In genomic region chr18:74944676-74945075, GRCh38 we compare ENCODE assay signal across 30 cellular contexts.
A peak's percentile ranks its signal among the peaks of the same experiment; 100 is the strongest.
DNase-seq lines count a peak whose midpoint lies in the region; ATAC-seq, FAIRE-seq and TF ChIP-seq lines count a peak whose summit lies in the region.
"Had no signal": no experiment of that assay in that cellular context is flagged by ENCODE, and none has a peak within 500 bp of the region (broad histone marks: within the 10 kb centered on the region; RNA-seq: fewer than 3 reads in every experiment).

No MANE protein-coding gene starts in this region.

- BruUV-seq in Panc1 (replicated peaks; lab: Mats Ljungman, UMichigan) (no TSS peak), Caco-2 (replicated peaks; lab: Mats Ljungman, UMichigan) (no TSS peak)

- no peak overlapping the region for H3K9ac ChIP-seq in kidney (ENCODE audit: low read length in 2 of 2)
- H3K9ac ChIP-seq: BLaER1 treated with 17β-estradiol and CSF1 and Interleukin-3, amounts not matched to agents 10 nM and 100 nM had no signal

- 63 to 79% methylated on average over 5 of the region's 5 CpGs for WGBS in body of pancreas, 2 donors

- in situ Hi-C loops in Panc1 (cut with HindIII; ENCODE audit: low pct_unique_long_range_greater_than_20kb, low sequenced_read_pairs) = no loop called here

- FAIRE-seq in kidney (lab: Jason Lieb, UNC) = no peak
- FAIRE-seq: GM12891, H1, islet of Langerhans had no signal

- CTCF ChIA-PET in Panc1 (lab: Charles Lee) (interaction anchor here (0.6 kb wide), 1 partner anchor 31 kb away, joined by 3 read pairs; no protein-coding TSS in a partner anchor), Caco-2 (lab: Charles Lee) (no interaction called here)

- H3K4me3 ChIP-seq in Panc1 (ENCODE audit: low read depth in 2 of 2, low read length in 2 of 2) (peak overlapping the region in 1 of 2 experiments; percentile 8; a peak in 1 of 4 replicates), body of pancreas (no peak overlapping the region), kidney (ENCODE audit: low read length in 2 of 2) (no peak overlapping the region), Caco-2 (ENCODE audit: low read depth, low read length) (no peak overlapping the region)
- H3K4me3 ChIP-seq: BLaER1 treated with 17β-estradiol and CSF1 and Interleukin-3, amounts not matched to agents 10 nM and 100 nM; MG63; SK-N-MC had no signal

- peak; percentile 90 for ATAC-seq in Panc1
- no peak for ATAC-seq in body of pancreas
- ATAC-seq: activated CD8-positive, alpha-beta T cell treated with anti-CD3 and anti-CD28 coated beads, Interleukin-2, amount 10 ng/mL, durations not matched to agents 7 days and 5 days; activated naive CD4-positive, alpha-beta T cell treated with anti-CD3 and anti-CD28 coated beads, Interleukin-2, amount 50 U/mL, for 72 hours; naive thymus-derived CD4-positive, alpha-beta T cell; stimulated activated naive B cell treated with anti-CD40 and anti-IgM and Interleukin-4, amounts not matched to agents 10 μg/mL and 1 μg/mL and 100 μg/mL, for 72 hours; T-helper 17 cell had no signal

- no peaks in the 10 kb centered on the region for H3K36me3 Mint-ChIP-seq in Caco-2 (ENCODE audit: insufficient read depth, unreplicated experiment)
- H3K36me3 Mint-ChIP-seq: activated naive CD4-positive, alpha-beta T cell treated with anti-CD3 and anti-CD28 coated beads, Interleukin-2, amount 50 U/mL, for 72 hours had no signal

- H3K27me3 ChIP-seq in Panc1 (ENCODE audit: control insufficient read depth, insufficient read depth, low read length) = no peaks in the 10 kb centered on the region
- H3K27me3 ChIP-seq in body of pancreas = no peaks in the 10 kb centered on the region
- no peaks in the 10 kb centered on the region for H3K27me3 ChIP-seq in Caco-2 (replicated peaks; ENCODE audit: control insufficient read depth, insufficient read depth, low read length)
- H3K27me3 ChIP-seq: BLaER1 treated with 17β-estradiol and CSF1 and Interleukin-3, amounts not matched to agents 10 nM and 100 nM; MG63 had no signal

- TF ChIP-seq CTCF in Panc1 (IDR thresholded peaks at IDR 0.05) (no peak), body of pancreas (IDR thresholded peaks at IDR 0.05) (no peak), kidney (IDR thresholded peaks at IDR 0.05; ENCODE audit: borderline replicate concordance, extremely low read depth, insufficient read depth) (no peak), Caco-2 (IDR thresholded peaks at IDR 0.05; ENCODE audit: insufficient read depth in 1 of 2, low read depth in 1 of 2, low read length in 1 of 2, severe bottlenecking in 1 of 2, unreplicated experiment in 1 of 2) (no peak)

- TF ChIP-seq POLR2A in body of pancreas (IDR thresholded peaks at IDR 0.05) = no peak

- no peaks in the 10 kb centered on the region for H3K36me3 ChIP-seq in Panc1 (ENCODE audit: control insufficient read depth, insufficient read depth, low read length)
- no peaks in the 10 kb centered on the region for H3K36me3 ChIP-seq in body of pancreas (replicated peaks in 1 of 2; ENCODE audit: insufficient read depth in 1 of 2, low read depth in 2 of 2)
- no peaks in the 10 kb centered on the region for H3K36me3 ChIP-seq in kidney (ENCODE audit: control insufficient read depth in 1 of 2, insufficient read depth in 2 of 2, low read length in 2 of 2)
- H3K36me3 ChIP-seq in Caco-2 (ENCODE audit: control insufficient read depth, insufficient read depth, low read length) = no peaks in the 10 kb centered on the region
- H3K36me3 ChIP-seq: MG63 had no signal

- peak overlapping the region; percentile 60; the same call in 1 of the 2 replicates for H3K27ac ChIP-seq in Panc1 (ENCODE audit: low read length)
- H3K27ac ChIP-seq in body of pancreas = no peak overlapping the region
- H3K27ac ChIP-seq in kidney (ENCODE audit: low read depth in 2 of 2, low read length in 2 of 2) = no peak overlapping the region
- H3K27ac ChIP-seq: BLaER1 treated with 17β-estradiol and CSF1 and Interleukin-3, amounts not matched to agents 10 nM and 100 nM; SK-N-MC had no signal

- intact Hi-C loops in Panc1 (cut with micrococcal nuclease; ENCODE audit: unreplicated experiment) = no loop called here
- intact Hi-C loops in body of pancreas (cut with DNase I) = no loop called here
- intact Hi-C loops in kidney (cut with DNase I) = no loop called here
- intact Hi-C loops in Caco-2 (cut with micrococcal nuclease; ENCODE audit: unreplicated experiment) = no loop called here

- no peak overlapping the region for H3K27ac Mint-ChIP-seq in Caco-2 (ENCODE audit: unreplicated experiment)
- H3K27ac Mint-ChIP-seq: activated CD8-positive, alpha-beta T cell treated with anti-CD3 and anti-CD28 coated beads, Interleukin-2, amount 10 ng/mL, durations not matched to agents 7 days and 5 days; naive thymus-derived CD4-positive, alpha-beta T cell; stimulated activated naive B cell treated with anti-CD40 and anti-IgM and Interleukin-4, amounts not matched to agents 10 μg/mL and 1 μg/mL and 100 μg/mL, for 72 hours; T-helper 17 cell had no signal

- POLR2A ChIA-PET in Panc1 (lab: Charles Lee) (no interaction called here), Caco-2 (lab: Charles Lee) (no interaction called here)

- H3K9me3 Mint-ChIP-seq in Caco-2 (ENCODE audit: unreplicated experiment) = no peaks in the 10 kb centered on the region
- H3K9me3 Mint-ChIP-seq: activated naive CD4-positive, alpha-beta T cell treated with anti-CD3 and anti-CD28 coated beads, Interleukin-2, amount 50 U/mL, for 72 hours; naive thymus-derived CD4-positive, alpha-beta T cell; stimulated activated naive B cell treated with anti-CD40 and anti-IgM and Interleukin-4, amounts not matched to agents 10 μg/mL and 1 μg/mL and 100 μg/mL, for 72 hours had no signal

- no peaks in the 10 kb centered on the region for H3K4me1 Mint-ChIP-seq in Caco-2 (ENCODE audit: low read depth, unreplicated experiment)

- H3K9me3 ChIP-seq in Panc1 (ENCODE audit: control insufficient read depth, insufficient read depth, low read depth, low read length) (no peaks in the 10 kb centered on the region), body of pancreas (no peaks in the 10 kb centered on the region), kidney (ENCODE audit: control insufficient read depth in 1 of 2, low read length in 2 of 2) (no peaks in the 10 kb centered on the region), Caco-2 (no peaks in the 10 kb centered on the region)
- H3K9me3 ChIP-seq: MG63 had no signal

- H3K4me3 Mint-ChIP-seq in Caco-2 (ENCODE audit: unreplicated experiment) = no peak overlapping the region
- H3K4me3 Mint-ChIP-seq: activated CD8-positive, alpha-beta T cell treated with anti-CD3 and anti-CD28 coated beads, Interleukin-2, amount 10 ng/mL, durations not matched to agents 7 days and 5 days; naive thymus-derived CD4-positive, alpha-beta T cell; stimulated activated naive B cell treated with anti-CD40 and anti-IgM and Interleukin-4, amounts not matched to agents 10 μg/mL and 1 μg/mL and 100 μg/mL, for 72 hours; T-helper 17 cell had no signal

- H3K27me3 Mint-ChIP-seq in Caco-2 (ENCODE audit: insufficient read depth, unreplicated experiment) = no peaks in the 10 kb centered on the region
- H3K27me3 Mint-ChIP-seq: stimulated activated naive B cell treated with anti-CD40 and anti-IgM and Interleukin-4, amounts not matched to agents 10 μg/mL and 1 μg/mL and 100 μg/mL, for 72 hours; T-helper 17 cell had no signal

- H3K4me1 ChIP-seq in Panc1 (ENCODE audit: control insufficient read depth, insufficient read depth, low read length) = peaks cover 43% of the 10 kb centered on the region
- peaks cover 1% of the 10 kb centered on the region for H3K4me1 ChIP-seq in body of pancreas
- no peaks in the 10 kb centered on the region for H3K4me1 ChIP-seq in kidney (ENCODE audit: control insufficient read depth in 1 of 2, insufficient read depth in 1 of 2, low read depth in 1 of 2, low read length in 2 of 2)
- H3K4me1 ChIP-seq in Caco-2 = no peaks in the 10 kb centered on the region

- peak; percentile 82 for DNase-seq in DMS53 (lab: John Stamatoyannopoulos, UW)
- peak; percentile 73 for DNase-seq in HCEC 1CT
- DNase-seq in Panc1 (ENCODE audit: low read depth, low spot score) = peak; percentile 63
- peak; percentile 17 for DNase-seq in fibroblast of gingiva (ENCODE audit: low read depth)
- DNase-seq in body of pancreas = no peak
- no peak for DNase-seq in kidney
- DNase-seq in HK-2 (ENCODE audit: unreplicated experiment) = no peak
- DNase-seq in Caco-2 = no peak
- DNase-seq: activated CD8-positive, alpha-beta T cell treated with anti-CD3 and anti-CD28 coated beads, Interleukin-2, amount 10 ng/mL, durations not matched to agents 7 days and 5 days; activated T-cell treated with anti-CD3 and anti-CD28 coated beads for 4 hours; aorta; central memory CD4-positive, alpha-beta T cell; dermis blood vessel endothelial cell; DMS79 treated with DMSO at 0.1 percent for 48 hours; MG63; midbrain; naive thymus-derived CD4-positive, alpha-beta T cell; NCI-H1694; NCI-H2171 treated with DMSO at 0.1 percent for 48 hours; NCI-H524 treated with DMSO at 0.1 percent for 48 hours; nucleus accumbens; stimulated activated CD4-positive, alpha-beta T cell treated with anti-CD3 and anti-CD28 coated beads, Interleukin-15, amount 100 ng/mL, for 24 hours; stimulated activated naive B cell treated with anti-CD40 and anti-IgM and Interleukin-4, amounts not matched to agents 10 μg/mL and 1 μg/mL and 100 μg/mL, for 72 hours; T-helper 17 cell had no signal

Comparison
In these comparisons a context has a peak if more than half of its experiments do, and no peak if none do; other contexts are left out.
1. DNase-seq: peak in DMS53 (single experiment), HCEC 1CT (single experiment), Panc1 (single experiment) and fibroblast of gingiva (single experiment); none in body of pancreas (0 of 4), kidney (single experiment), HK-2 (single experiment) and Caco-2 (0 of 2).